ENCODE assay signal across 8 cellular contexts in the genomic region with DNA sequence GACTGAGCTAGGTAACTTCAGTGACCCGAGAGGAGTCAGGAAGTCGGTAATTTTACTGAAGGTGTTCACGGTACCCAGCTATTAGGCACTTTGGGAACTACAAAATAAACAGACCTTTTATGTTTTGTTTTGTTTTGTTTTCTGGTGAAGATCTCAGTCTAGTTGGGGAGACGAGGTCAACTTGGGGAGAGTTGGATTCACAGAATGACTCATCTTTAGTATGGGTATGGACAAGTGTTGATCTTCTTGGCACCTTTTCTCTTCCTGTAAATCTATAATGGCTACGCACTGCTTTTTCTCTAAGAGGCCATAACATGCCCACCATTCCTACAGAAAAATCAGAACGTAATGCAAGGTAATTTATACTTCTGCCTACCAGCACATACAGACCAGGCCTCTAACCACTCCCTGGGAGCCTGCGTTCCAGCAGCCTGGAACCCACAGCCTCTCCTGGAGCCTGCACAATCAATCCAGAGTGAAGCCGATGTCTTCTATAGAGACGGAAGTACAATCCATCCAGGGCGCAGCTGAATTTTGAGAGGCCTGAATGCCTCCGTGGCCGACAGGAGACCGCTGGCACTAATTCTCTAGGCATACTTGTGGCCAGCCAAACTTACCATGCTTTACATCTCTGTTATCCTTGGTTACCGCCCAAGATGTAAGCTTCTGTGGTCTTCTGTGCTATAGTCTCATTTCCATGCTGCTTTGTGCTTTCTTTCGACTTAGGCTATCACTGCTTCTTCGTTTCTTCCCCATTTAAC. TPM values are rescaled to one million over a fixed set of nuclear protein-coding genes. Genes with fewer than 3 reads are reported as not detected.
DNase-seq lines count a peak whose midpoint lies in the region; ATAC-seq, FAIRE-seq and TF ChIP-seq lines count a peak whose summit lies in the region.

No MANE protein-coding gene starts in this region.

- CTCF ChIA-PET in HCT116 (lab: Charles Lee) = no interaction called here
- CTCF ChIA-PET in GM12878 (lab: Yijun Ruan, JAX) = interaction anchor here (0.7 to 2.0 kb wide), 4 partner anchors 31 to 90 kb away, joined by 3 to 7 read pairs (median 4); no protein-coding TSS in a partner anchor

- SMC1A ChIA-PET in GM12878 (lab: Charles Lee; ENCODE audit: uncharacterized antibody, unreplicated experiment) = interaction anchor here (0.7 to 2.0 kb wide), 12 partner anchors 8 to 302 kb away, joined by 3 to 10 read pairs (median 4); partner anchors contain the start of gene GXYLT1

- peak overlapping the region; percentile 75 for H3K9ac ChIP-seq in HCT116 (ENCODE audit: low read length)
- H3K9ac ChIP-seq in GM12878 (ENCODE audit: control insufficient read depth, insufficient read depth, low read length) = peak overlapping the region; percentile 93

- H3K36me3 ChIP-seq in HCT116 (ENCODE audit: control insufficient read depth in 1 of 2, insufficient read depth in 2 of 2, low read length in 2 of 2) (peaks cover 2 to 6% of the 10 kb centered on the region in 2 experiments; a peak in 2 of 4 replicates), GM12878 (ENCODE audit: control insufficient read depth in 2 of 2, insufficient read depth in 2 of 2, low read length in 1 of 2) (no peaks in the 10 kb centered on the region), spleen (peaks cover 0 to 21% (median 7%) of the 10 kb centered on the region in 6 donors)

- POLR2A ChIA-PET in HCT116 (lab: Charles Lee) (no interaction called here), GM12878 (lab: Charles Lee) (interaction anchor here (1.9 kb wide), 1 partner anchor 182 kb away, joined by 8 read pairs; the partner anchor contains the start of gene GXYLT1)

- TF ChIP-seq CTCF in HCT116 (IDR thresholded peaks at IDR 0.05 in 2 of 3, conservative IDR thresholded peaks at IDR 0.05 in 1 of 3; ENCODE audit: borderline replicate concordance in 1 of 3, insufficient read depth in 1 of 3, low read depth in 2 of 3, low read length in 2 of 3) = no peak
- no peak for TF ChIP-seq CTCF in GM12878 (IDR thresholded peaks at IDR 0.05 in 2 of 3, conservative IDR thresholded peaks at IDR 0.05 in 1 of 3; ENCODE audit: control insufficient read depth in 2 of 3, extremely low read depth in 1 of 3, insufficient read depth in 1 of 3, low read depth in 3 of 3, low read length in 3 of 3)
- TF ChIP-seq CTCF in spleen (IDR thresholded peaks at IDR 0.05 in 8 of 11, conservative IDR thresholded peaks at IDR 0.05 in 3 of 11) = no peak
- TF ChIP-seq CTCF in omental fat pad (IDR thresholded peaks at IDR 0.05) = no peak

- H2AFZ ChIP-seq in HCT116 (ENCODE audit: low read depth, low read length, poor library complexity, severe bottlenecking) = no peak overlapping the region
- H2AFZ ChIP-seq in GM12878 (ENCODE audit: control insufficient read depth, low read depth, low read length) = peak overlapping the region; percentile 93

- TF ChIP-seq EP300 in GM12878 (IDR thresholded peaks at IDR 0.05; ENCODE audit: borderline replicate concordance in 1 of 2, control insufficient read depth in 1 of 2, low read depth in 2 of 2, low read length in 2 of 2) = no peak

- RAD21 ChIA-PET in HCT116 (lab: Charles Lee; ENCODE audit: low non-redundant PET in 1 of 2, low total read pairs in 2 of 2, uncharacterized antibody in 2 of 2, unreplicated experiment in 2 of 2) (no interaction called here), GM12878 (lab: Charles Lee; ENCODE audit: unreplicated experiment) (interaction anchor here (1.5 to 2.8 kb wide), 2 partner anchors 27 to 43 kb away, joined by 3 to 9 read pairs; no protein-coding TSS in a partner anchor)

- H3K27me3 ChIP-seq in HCT116 (ENCODE audit: insufficient read depth, low read length) (no peaks in the 10 kb centered on the region), GM12878 (replicated peaks in 1 of 2; ENCODE audit: control insufficient read depth in 2 of 2, insufficient read depth in 2 of 2, low read length in 1 of 2) (no peaks in the 10 kb centered on the region), spleen (replicated peaks in 1 of 7) (no peaks in the 10 kb centered on the region)

- peak; percentile 36 for DNase-seq in NCI-H146 (lab: John Stamatoyannopoulos, UW)
- no peak for DNase-seq in NCI-H146 treated with DMSO at 0.1 percent for 48 hours (lab: John Stamatoyannopoulos, UW; ENCODE audit: unreplicated experiment)
- no peak for DNase-seq in HCT116 (ENCODE audit: low read depth, low spot score)
- DNase-seq in NCI-H526 treated with DMSO at 0.1 percent for 48 hours (lab: John Stamatoyannopoulos, UW) = peak; percentile 5
- DNase-seq in GM12878 (ENCODE audit: low read depth, low spot score) = no peak
- peak; percentile 78 for DNase-seq in spleen
- DNase-seq in omental fat pad (ENCODE audit: low spot score) = no peak

- H3K79me2 ChIP-seq in HCT116 (ENCODE audit: insufficient read depth, low read length) (peaks cover 74% of the 10 kb centered on the region), GM12878 (ENCODE audit: control insufficient read depth, insufficient read depth, low read length) (peaks cover 62% of the 10 kb centered on the region)

- intact Hi-C loops in HCT116 (cut with micrococcal nuclease) (loop anchor here (5.0 kb wide), 1 partner anchor 89 kb away; the partner anchor contains the start of gene YAF2), GM12878 (cut with micrococcal nuclease; ENCODE audit: unreplicated experiment) (loop anchor here (1.0 to 5.0 kb wide), 3 partner anchors 27 to 184 kb away; partner anchors contain the start of genes GXYLT1 and YAF2), spleen (cut with DNase I; ENCODE audit: low total_unique reads) (loop anchor here (2.0 kb wide), 1 partner anchor 198 kb away; no protein-coding TSS in a partner anchor)

- H3K4me2 ChIP-seq in HCT116 (ENCODE audit: low read length) (peak overlapping the region; percentile 80), GM12878 (ENCODE audit: control insufficient read depth, insufficient read depth) (peak overlapping the region; percentile 91)

- FAIRE-seq in GM12878 (lab: Jason Lieb, UNC) = no peak

- H3K4me1 ChIP-seq in HCT116 (ENCODE audit: control insufficient read depth in 1 of 2, insufficient read depth in 2 of 2, low read length in 2 of 2) (peaks cover 9 to 16% of the 10 kb centered on the region in 2 experiments; a peak in 3 of 4 replicates), GM12878 (ENCODE audit: control insufficient read depth, insufficient read depth, low read length) (peaks cover 7% of the 10 kb centered on the region), spleen (peaks cover 29 to 72% (median 63%) of the 10 kb centered on the region in 6 donors)

- H3K4me3 ChIP-seq in HCT116 (replicated peaks in 1 of 2; ENCODE audit: low read depth in 1 of 2, low read length in 2 of 2) = peak overlapping the region; percentile 69 to 92
- peak overlapping the region; percentile 97 for H3K4me3 ChIP-seq in GM12878
- peak overlapping the region; percentile 95 for H3K4me3 ChIP-seq in iPS-18c (ENCODE audit: insufficient read depth, low read depth, low read length)
- peak overlapping the region; percentile 58 to 91 (median 68) for H3K4me3 ChIP-seq in spleen

- H3K9me3 ChIP-seq in HCT116 (ENCODE audit: control insufficient read depth in 1 of 2, insufficient read depth in 1 of 2, low read depth in 1 of 2, low read length in 2 of 2) (no peaks in the 10 kb centered on the region), GM12878 (replicated peaks; ENCODE audit: control insufficient read depth, insufficient read depth, low read length) (no peaks in the 10 kb centered on the region), iPS-18c (ENCODE audit: control insufficient read depth, insufficient read depth, low read length) (no peaks in the 10 kb centered on the region), spleen (no peaks in the 10 kb centered on the region)

- H3K27ac ChIP-seq in HCT116 (ENCODE audit: low read depth, low read length) (peak overlapping the region; percentile 53), GM12878 (ENCODE audit: control insufficient read depth, insufficient read depth) (peak overlapping the region; percentile 84), spleen (peak overlapping the region; percentile 58 to 89 (median 87))

- H4K20me1 ChIP-seq in HCT116 (ENCODE audit: insufficient read depth) (no peaks in the 10 kb centered on the region; the same call in 1 of the 2 replicates), GM12878 (ENCODE audit: control insufficient read depth, insufficient read depth) (no peaks in the 10 kb centered on the region)

- in situ Hi-C loops in GM12878 (cut with MboI) = loop anchor here (5.0 kb wide), 1 partner anchor 194 kb away; no protein-coding TSS in a partner anchor

- BruUV-seq in HCT116 (replicated peaks; lab: Mats Ljungman, UMichigan) (TSS peak; percentile 68), GM12878 (replicated peaks; lab: Mats Ljungman, UMichigan) (TSS peak; percentile 76)

- 3% methylated on average over 16 of the region's 16 CpGs for WGBS in GM12878 (ENCODE audit: insufficient coverage, insufficient replicate concordance, low lambda C conversion rate, missing lambda C conversion rate)
- WGBS in spleen, 5 donors = 4 to 11% (median 6%) methylated on average over 16 of the region's 16 CpGs

- no peaks in the 10 kb centered on the region for H3K9me2 ChIP-seq in HCT116 (ENCODE audit: insufficient read depth)

- ATAC-seq in HCT116 (no peak), GM12878 (peak; percentile 33), omental fat pad (ENCODE audit: low FRiP score) (no peak)

- no peak for TF ChIP-seq RAD21 in HCT116 (IDR thresholded peaks at IDR 0.05; ENCODE audit: low read depth)
- TF ChIP-seq RAD21 in GM12878 (IDR thresholded peaks at IDR 0.05; ENCODE audit: insufficient read depth, low read depth, low read length) = no peak

- TF ChIP-seq POLR2A in HCT116 (IDR thresholded peaks at IDR 0.05; ENCODE audit: borderline replicate concordance, extremely low read depth, insufficient read depth, insufficient read length) (no peak), GM12878 (IDR thresholded peaks at IDR 0.05; ENCODE audit: low read depth, low read length) (no peak), spleen (IDR thresholded peaks at IDR 0.05) (no peak)

RNA-seq across cellular contexts. Expression of gene PPHLN1, which starts 0.7 kb away (rescaled TPM):
- total RNA-seq in HCT116 (2021; ENCODE audit: unreplicated experiment) (57.4 TPM), GM12878 (2014; rRNA removed) (73.7 and 85.3 TPM in 2 replicates), GM12878 (2014; rRNA removed; fragmentation: Illumina TruSeq; extraction: Trizol) (87.8 and 91.2 TPM in 2 replicates), GM12878 (2021) (68.2 and 73.6 TPM in 2 replicates), spleen (100 to 1,000 TPM in 1 of 7 donors, 10 to 100 TPM in 6; 60.0 to 103 (median 75.3) TPM), omental fat pad (10 to 100 TPM; 42.7 to 57.1 (median 53.2) TPM)
- polyA plus RNA-seq in HCT116 (2012) = 24.7 and 38.4 TPM in 2 replicates
- total RNA-seq in GM12878 (2013; cell fraction: nucleolus; rRNA removed) = 276 and 279 TPM in 2 replicates
- polyA plus RNA-seq in GM12878 (2011; ENCODE audit: low read depth) = 51.4 TPM
- polyA plus RNA-seq in GM12878 (2011; rRNA removed) (93.0 and 124 TPM in 2 replicates), GM12878 (2014; fragmentation: Illumina TruSeq; extraction: Trizol) (104 and 122 TPM in 2 replicates), GM12878 (2014; fragmentation: Nextera tagmentation; extraction: Ambion mirVana) (100 to 1,000 TPM; 117 TPM), GM12878 (2014; rRNA removed) (74.7 and 76.8 TPM in 2 replicates), GM12878 (2016; fragmentation: Nextera tagmentation; extraction: Ambion mirVana) (10 to 100 TPM; 91.0 to 97.6 TPM), spleen (10 to 100 TPM; 39.6 to 49.1 (median 42.7) TPM)
- 32.0 and 34.9 TPM in 2 replicates for polyA plus RNA-seq in GM12878 (2011; cell fraction: cytosol; rRNA removed)
- polyA plus RNA-seq in GM12878 (2011; cell fraction: nucleus; rRNA removed) = 99.6 and 125 TPM in 2 replicates
- 55.7 and 56.8 TPM in 2 replicates for polyA plus RNA-seq in GM12878 (2012)
- 43.7 and 61.2 TPM in 2 replicates for polyA minus RNA-seq in GM12878 (2011; rRNA and poly(A)+ RNA removed)
- polyA minus RNA-seq in GM12878 (2011; cell fraction: cytosol; rRNA and poly(A)+ RNA removed) = 18.3 and 22.6 TPM in 2 replicates
- polyA minus RNA-seq in GM12878 (2011; cell fraction: nucleus; rRNA and poly(A)+ RNA removed) = 47.0 and 101 TPM in 2 replicates

RNA-seq across cellular contexts. Expression of gene ZCRB1, which starts 0.8 kb away (rescaled TPM):
- total RNA-seq in HCT116 (2021; ENCODE audit: unreplicated experiment) (68.1 TPM), GM12878 (2014; rRNA removed) (44.0 and 46.4 TPM in 2 replicates), GM12878 (2014; rRNA removed; fragmentation: Illumina TruSeq; extraction: Trizol) (80.5 and 87.0 TPM in 2 replicates), GM12878 (2021) (58.4 and 65.4 TPM in 2 replicates), spleen (10 to 100 TPM; 27.2 to 43.0 (median 30.6) TPM), omental fat pad (10 to 100 TPM; 22.3 to 31.0 (median 25.5) TPM)
- polyA plus RNA-seq in HCT116 (2012) = 66.4 and 78.3 TPM in 2 replicates
- total RNA-seq in GM12878 (2013; cell fraction: nucleolus; rRNA removed) = 19.6 and 20.4 TPM in 2 replicates
- polyA plus RNA-seq in GM12878 (2011; ENCODE audit: low read depth) = 21.6 TPM
- polyA plus RNA-seq in GM12878 (2011; rRNA removed) (49.9 and 76.4 TPM in 2 replicates), GM12878 (2014; fragmentation: Illumina TruSeq; extraction: Trizol) (127 and 163 TPM in 2 replicates), GM12878 (2014; fragmentation: Nextera tagmentation; extraction: Ambion mirVana) (100 to 1,000 TPM in 1 of 2 experiments, 10 to 100 TPM in 1; 90.1 to 102 TPM), GM12878 (2014; rRNA removed) (35.3 and 43.3 TPM in 2 replicates), GM12878 (2016; fragmentation: Nextera tagmentation; extraction: Ambion mirVana) (100 to 1,000 TPM; 171 to 178 TPM), spleen (10 to 100 TPM; 31.8 to 40.1 (median 36.9) TPM)
- polyA plus RNA-seq in GM12878 (2011; cell fraction: cytosol; rRNA removed) = 16.7 and 31.2 TPM in 2 replicates
- polyA plus RNA-seq in GM12878 (2011; cell fraction: nucleus; rRNA removed) = 17.5 and 26.0 TPM in 2 replicates
- 58.5 and 80.5 TPM in 2 replicates for polyA plus RNA-seq in GM12878 (2012)
- 17.6 and 22.3 TPM in 2 replicates for polyA minus RNA-seq in GM12878 (2011; rRNA and poly(A)+ RNA removed)
- 12.7 and 18.6 TPM in 2 replicates for polyA minus RNA-seq in GM12878 (2011; cell fraction: cytosol; rRNA and poly(A)+ RNA removed)
- polyA minus RNA-seq in GM12878 (2011; cell fraction: nucleus; rRNA and poly(A)+ RNA removed) = 21.4 and 24.2 TPM in 2 replicates

Comparison
In these comparisons a context has a peak if more than half of its experiments do, and no peak if none do; other contexts are left out.
1. DNase-seq: peak in NCI-H146 (single experiment), NCI-H526 treated with DMSO at 0.1 percent for 48 hours (single experiment) and spleen (single experiment); none in NCI-H146 treated with DMSO at 0.1 percent for 48 hours (single experiment), HCT116 (single experiment), GM12878 (single experiment) and omental fat pad (single experiment).
2. Peak in every context shown above with its lines, with median percentiles within 50 percentile points of each other: H3K27ac ChIP-seq and H3K4me3 ChIP-seq.